ENCODE assay signal across 13 cellular contexts in genomic region chr7:80014507-80014906, GRCh38.
DNase-seq lines count a peak whose midpoint lies in the region; ATAC-seq, FAIRE-seq and TF ChIP-seq lines count a peak whose summit lies in the region.
"Had no signal": no experiment of that assay in that cellular context is flagged by ENCODE, and none has a peak within 500 bp of the region (broad histone marks: within the 10 kb centered on the region; RNA-seq: fewer than 3 reads in every experiment).

No MANE protein-coding gene starts in this region.

- H3K4me3 Mint-ChIP-seq in astrocyte (ENCODE audit: unreplicated experiment), result no peak overlapping the region
- H3K4me3 Mint-ChIP-seq: central memory CD8-positive, alpha-beta T cell had no signal

- H3K36me3 Mint-ChIP-seq in astrocyte (ENCODE audit: low read depth, unreplicated experiment), result no peaks in the 10 kb centered on the region

- peak; percentile 91 for DNase-seq in ACHN
- peak; percentile 63 for DNase-seq in astrocyte (ENCODE audit: low read depth)
- no peak for DNase-seq in amygdala (lab: John Stamatoyannopoulos, UW)
- no peak for DNase-seq in amniotic stem cell (lab: John Stamatoyannopoulos, UW)
- DNase-seq: glutamatergic neuron, NCI-H1417 treated with DMSO at 0.1 percent for 48 hours, spleen had no signal

- H3K27ac ChIP-seq in HUES64 (ENCODE audit: low read depth, low read length) (peak overlapping the region; percentile 21), astrocyte (ENCODE audit: low read depth, low read length) (no peak overlapping the region), iPS-18a (ENCODE audit: low read length) (peak overlapping the region; percentile 62)
- H3K27ac ChIP-seq: BLaER1, spleen had no signal

- no peaks in the 10 kb centered on the region for H4K20me1 ChIP-seq in astrocyte (ENCODE audit: insufficient read depth, low read length)
- H4K20me1 ChIP-seq: BLaER1 had no signal

- ATAC-seq in GM18873 (IDR thresholded peaks at IDR 0.05; ENCODE audit: low FRiP score, unreplicated experiment) (no peak), HG02588 (IDR thresholded peaks at IDR 0.05; ENCODE audit: unreplicated experiment) (no peak)

- peaks cover 5% of the 10 kb centered on the region for H3K4me1 Mint-ChIP-seq in astrocyte (ENCODE audit: low read depth, unreplicated experiment)
- H3K4me1 Mint-ChIP-seq: central memory CD8-positive, alpha-beta T cell had no signal

- in situ Hi-C loops in ACHN (cut with HindIII; ENCODE audit: low pct_ligation_motif_present, low pct_unique_long_range_greater_than_20kb, low sequenced_read_pairs), result no loop called here

- no peaks in the 10 kb centered on the region for H3K79me2 ChIP-seq in astrocyte (ENCODE audit: insufficient read depth, low read length)

- H2AFZ ChIP-seq in astrocyte (ENCODE audit: low read depth, low read length), result peak overlapping the region; percentile 8

- TF ChIP-seq CTCF in astrocyte (IDR thresholded peaks at IDR 0.05; ENCODE audit: insufficient read depth, low read depth, low read length), result no peak

- H3K27ac Mint-ChIP-seq in astrocyte (ENCODE audit: unreplicated experiment), result peak overlapping the region; percentile 1

- H3K36me3 ChIP-seq in HUES64 (ENCODE audit: insufficient read depth, low read length), result no peaks in the 10 kb centered on the region
- H3K36me3 ChIP-seq in astrocyte (ENCODE audit: insufficient read depth, low read length), result no peaks in the 10 kb centered on the region
- H3K36me3 ChIP-seq in iPS-18a (ENCODE audit: control insufficient read depth, low read depth, low read length), result no peaks in the 10 kb centered on the region
- H3K36me3 ChIP-seq: BLaER1, spleen had no signal

- H3K4me2 ChIP-seq in astrocyte (ENCODE audit: low read length), result peak overlapping the region; percentile 11
- H3K4me2 ChIP-seq: BLaER1 had no signal

- peaks cover 13% of the 10 kb centered on the region for H3K4me1 ChIP-seq in HUES64 (ENCODE audit: insufficient read depth, low read length)
- H3K4me1 ChIP-seq in astrocyte (ENCODE audit: insufficient read depth, low read length), result no peaks in the 10 kb centered on the region
- H3K4me1 ChIP-seq in iPS-18a (ENCODE audit: control insufficient read depth, low read depth, low read length), result peaks cover 25% of the 10 kb centered on the region
- H3K4me1 ChIP-seq: BLaER1, spleen had no signal

- H3K27me3 Mint-ChIP-seq in astrocyte (ENCODE audit: low read depth, unreplicated experiment), result no peaks in the 10 kb centered on the region
- H3K27me3 Mint-ChIP-seq: central memory CD8-positive, alpha-beta T cell had no signal

- H3K4me3 ChIP-seq in HUES64 (ENCODE audit: low read length) (no peak overlapping the region), astrocyte (ENCODE audit: insufficient read depth, low read depth, low read length) (no peak overlapping the region), iPS-18a (ENCODE audit: low read length) (peak overlapping the region; percentile 42)
- H3K4me3 ChIP-seq: BLaER1, spleen had no signal

- H3K9ac ChIP-seq in HUES64 (ENCODE audit: low read depth, low read length) (no peak overlapping the region), astrocyte (ENCODE audit: low read length) (no peak overlapping the region), iPS-18a (ENCODE audit: low read length) (no peak overlapping the region)
- H3K9ac ChIP-seq: BLaER1 had no signal

- H3K9me3 ChIP-seq in HUES64 (ENCODE audit: insufficient read depth, low read depth, low read length) (no peaks in the 10 kb centered on the region), astrocyte (ENCODE audit: insufficient read depth, low read depth, low read length) (no peaks in the 10 kb centered on the region), iPS-18a (ENCODE audit: control insufficient read depth, low read depth, low read length) (no peaks in the 10 kb centered on the region)
- H3K9me3 ChIP-seq: BLaER1, spleen had no signal

- no peak for FAIRE-seq in astrocyte (lab: Jason Lieb, UNC)

- peaks cover 4% of the 10 kb centered on the region for H3K9me3 Mint-ChIP-seq in astrocyte (ENCODE audit: unreplicated experiment)

- WGBS in HUES64, result 86% methylated on average over 2 of the region's 2 CpGs

- H3K27me3 ChIP-seq in HUES64 (ENCODE audit: insufficient read depth, low read length), result no peaks in the 10 kb centered on the region
- H3K27me3 ChIP-seq in astrocyte (ENCODE audit: insufficient read depth, low read length), result no peaks in the 10 kb centered on the region
- no peaks in the 10 kb centered on the region for H3K27me3 ChIP-seq in iPS-18a (ENCODE audit: control insufficient read depth, insufficient read depth, low read length)
- H3K27me3 ChIP-seq: BLaER1, spleen had no signal

Comparison
In these comparisons a context has a peak if more than half of its experiments do, and no peak if none do; other contexts are left out.
1. DNase-seq: peak in ACHN (single experiment) and astrocyte (single experiment); none in amygdala (0 of 56) and amniotic stem cell (single experiment).